1 cellular context compared by ENCODE assay signal in genomic region chr9:72955636-72956035, GRCh38. TPM values are rescaled to one million over a fixed set of nuclear protein-coding genes. Genes with fewer than 3 reads are reported as not detected.
"Had no signal": no experiment of that assay in that cellular context is flagged by ENCODE, and none has a peak within 500 bp of the region (broad histone marks: within the 10 kb centered on the region; RNA-seq: fewer than 3 reads in every experiment).

No MANE protein-coding gene starts in this region.

RNA-seq across cellular contexts. Expression of gene ALDH1A1, which starts 2.8 kb away (rescaled TPM):
- total RNA-seq: natural killer cell treated with Interleukin-12 subunit alpha and Interleukin-12 subunit beta and Interleukin-15 and Interleukin-18, amount 100 ng/mL, for 72 hours had no signal
